Comparison of ENCODE assay signal across 1 cellular context in the genomic region with DNA sequence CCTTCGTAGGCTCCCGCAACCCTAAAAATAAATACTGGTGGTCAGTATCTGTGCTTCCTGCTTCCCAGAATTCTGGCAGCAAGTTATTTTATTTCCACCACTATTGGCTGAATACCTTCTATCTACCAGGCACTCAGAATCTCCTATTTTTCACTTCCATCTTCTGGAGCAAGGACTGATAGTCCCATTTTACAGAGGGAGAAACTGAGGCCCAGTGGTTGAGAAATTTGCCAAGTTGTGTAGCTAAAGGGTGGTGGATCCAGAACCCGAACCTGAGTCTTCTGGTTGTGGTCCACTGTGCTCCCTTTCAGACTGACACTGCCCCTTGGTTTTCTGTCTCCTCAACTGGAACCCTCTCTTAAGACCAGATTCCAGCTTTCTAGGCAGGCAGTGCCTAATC.
TF ChIP-seq lines count a peak whose summit lies in the region.

No MANE protein-coding gene starts in this region.

TF ChIP-seq in H1, 55 proteins besides CTCF, POLR2A, EP300 and RAD21:
- TF ChIP-seq TBP (IDR thresholded peaks at IDR 0.05; ENCODE audit: low read depth, low read length) (no peak), POLR2AphosphoS5 (IDR thresholded peaks at IDR 0.05; ENCODE audit: low read depth, low read length) (no peak), EZH2 (IDR thresholded peaks at IDR 0.05; ENCODE audit: low read depth, low read length, severe bottlenecking) (no peak), MAFK (IDR thresholded peaks at IDR 0.05; ENCODE audit: low read depth, low read length) (no peak), SP4 (IDR thresholded peaks at IDR 0.05; ENCODE audit: low read length) (no peak), KDM1A (IDR thresholded peaks at IDR 0.05; ENCODE audit: borderline replicate concordance, low read length) (peak; percentile 71; the same call in 1 of the 2 replicates), CHD2 (IDR thresholded peaks at IDR 0.05; ENCODE audit: low read length) (no peak), EGR1 (IDR thresholded peaks at IDR 0.05; ENCODE audit: borderline replicate concordance, low read depth, low read length) (no peak), TAF1 (IDR thresholded peaks at IDR 0.05; ENCODE audit: low read depth, low read length) (no peak), TEAD4 (IDR thresholded peaks at IDR 0.05; ENCODE audit: low read depth, low read length) (no peak), POU5F1 (IDR thresholded peaks at IDR 0.05; ENCODE audit: low read depth, low read length) (no peak), CTBP2 (IDR thresholded peaks at IDR 0.05; ENCODE audit: borderline replicate concordance, insufficient read depth, insufficient read length, low read length) (no peak), HDAC2 (IDR thresholded peaks at IDR 0.05; ENCODE audit: borderline replicate concordance in 1 of 2, low read depth in 2 of 2, low read length in 2 of 2) (0 out of 4 replicates have a peak, but pooled peaks of 1 of the 2 experiments have one; percentile 20), BACH1 (IDR thresholded peaks at IDR 0.05; ENCODE audit: low read length) (no peak)
